Comparison of ENCODE assay signal across 29 cellular contexts in the genomic region with DNA sequence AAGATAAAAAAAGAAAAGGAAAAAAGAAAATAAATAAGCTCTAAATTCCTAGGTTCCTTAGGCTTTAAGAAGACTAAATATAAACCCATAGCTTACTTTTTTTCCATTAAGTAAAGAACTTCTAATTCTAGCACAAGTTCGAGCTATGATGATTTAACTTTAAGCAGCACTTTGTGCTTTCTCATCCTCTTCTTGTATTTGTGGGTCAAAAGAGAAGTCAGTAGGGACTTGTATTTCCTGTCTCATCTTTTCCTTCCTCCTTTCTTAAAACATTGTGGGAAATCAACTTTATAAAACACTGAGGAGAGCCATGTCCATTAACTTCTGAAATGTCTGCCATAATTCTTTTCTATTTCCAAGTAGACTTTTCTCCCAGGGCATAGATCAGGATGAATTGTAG.
DNase-seq lines count a peak whose midpoint lies in the region; ATAC-seq and TF ChIP-seq lines count a peak whose summit lies in the region.
"Had no signal": no experiment of that assay in that cellular context is flagged by ENCODE, and none has a peak within 500 bp of the region (broad histone marks: within the 10 kb centered on the region; RNA-seq: fewer than 3 reads in every experiment).

No MANE protein-coding gene starts in this region.

- H3F3A ChIP-seq in smooth muscle cell (ENCODE audit: low read depth) = no peaks in the 10 kb centered on the region

- H3K4me2 ChIP-seq in smooth muscle cell = no peak overlapping the region

- no peaks in the 10 kb centered on the region for H4K20me1 ChIP-seq in smooth muscle cell (ENCODE audit: low read depth)

- no peak for TF ChIP-seq CTCF in heart right ventricle (IDR thresholded peaks at IDR 0.05)
- no peak for TF ChIP-seq CTCF in right atrium auricular region (IDR thresholded peaks at IDR 0.05)
- no peak for TF ChIP-seq CTCF in smooth muscle cell (IDR thresholded peaks at IDR 0.05; ENCODE audit: borderline replicate concordance, insufficient read depth, poor library complexity, severe bottlenecking)

- DNase-seq in heart right ventricle (no peak), right atrium auricular region (ENCODE audit: low spot score) (no peak), SK-N-MC (ENCODE audit: low read depth, low spot score) (no peak), left ventricle myocardium superior (no peak), smooth muscle cell (lab: John Stamatoyannopoulos, UW; ENCODE audit: unreplicated experiment) (no peak), aorta (no peak), NCI-H1436 (lab: John Stamatoyannopoulos, UW) (no peak)
- DNase-seq: activated CD8-positive, alpha-beta T cell treated with anti-CD3 and anti-CD28 coated beads for 36 hours; Calu3; caudate nucleus; cortex of kidney; DMS79 treated with DMSO at 0.1 percent for 48 hours; effector memory CD8-positive, alpha-beta T cell; hippocampal formation; immature natural killer cell; midbrain; naive thymus-derived CD4-positive, alpha-beta T cell; NCI-H146; NCI-H446 treated with DMSO at 0.1 percent for 48 hours; nucleus accumbens; stimulated activated CD4-positive, alpha-beta T cell treated with anti-CD3 and anti-CD28 coated beads, Interleukin-12 subunit alpha, Interleukin-12 subunit beta, amount 100 ng/mL, for 4 hours; stimulated activated CD4-positive, alpha-beta T cell treated with anti-CD3 and anti-CD28 coated beads, Interleukin-4, amount 100 ng/mL, for 1 hour; substantia nigra had no signal

- H3K36me3 ChIP-seq in heart right ventricle (no peaks in the 10 kb centered on the region), right atrium auricular region (no peaks in the 10 kb centered on the region), SK-N-MC (ENCODE audit: insufficient read depth, low read length) (no peaks in the 10 kb centered on the region), smooth muscle cell (ENCODE audit: low read depth) (no peaks in the 10 kb centered on the region), aorta (ENCODE audit: control insufficient read depth in 1 of 2, insufficient read depth in 2 of 2, low read length in 1 of 2) (no peaks in the 10 kb centered on the region)
- H3K36me3 ChIP-seq: ascending aorta, HAP-1, upper lobe of left lung had no signal

- H3K9me3 ChIP-seq in heart right ventricle (peaks cover 0 to 5% (median 0%) of the 10 kb centered on the region in 11 donors), right atrium auricular region (no peaks in the 10 kb centered on the region), SK-N-MC (ENCODE audit: low read depth, low read length) (no peaks in the 10 kb centered on the region), smooth muscle cell (replicated peaks; ENCODE audit: low read depth) (no peaks in the 10 kb centered on the region), aorta (ENCODE audit: control insufficient read depth, low read length) (no peaks in the 10 kb centered on the region)
- H3K9me3 ChIP-seq: ascending aorta, HAP-1, upper lobe of left lung had no signal

- 29 to 42% methylated on average over 1 of the region's 1 CpG for WGBS in heart right ventricle, 2 donors
- WGBS in smooth muscle cell (ENCODE audit: low lambda C conversion rate) = 55% methylated on average over 1 of the region's 1 CpG
- WGBS in aorta, 2 donors = 5 to 19% methylated on average over 1 of the region's 1 CpG

- intact Hi-C loops in heart right ventricle (cut with DNase I) (loop anchor here in 1 of 10 donors (2.0 kb wide), 1 partner anchor 31 kb away; no protein-coding TSS in a partner anchor), left ventricle myocardium superior (cut with micrococcal nuclease) (no loop called here), aorta (cut with DNase I) (no loop called here)

- no peak overlapping the region for H3K4me3 ChIP-seq in heart right ventricle
- no peak overlapping the region for H3K4me3 ChIP-seq in right atrium auricular region
- no peak overlapping the region for H3K4me3 ChIP-seq in SK-N-MC
- no peak overlapping the region for H3K4me3 ChIP-seq in smooth muscle cell
- H3K4me3 ChIP-seq in aorta (ENCODE audit: low read length in 2 of 2) = no peak overlapping the region
- H3K4me3 ChIP-seq: ascending aorta, HAP-1, upper lobe of left lung had no signal

- peak overlapping the region in 9 of 10 donors; percentile 38 to 75 (median 60) for H3K27ac ChIP-seq in heart right ventricle
- peak overlapping the region in 1 of 2 donors; percentile 61 for H3K27ac ChIP-seq in right atrium auricular region
- H3K27ac ChIP-seq in SK-N-MC = peak overlapping the region; percentile 47; the same call in 1 of the 2 replicates
- no peak overlapping the region for H3K27ac ChIP-seq in smooth muscle cell (ENCODE audit: low read depth)
- H3K27ac ChIP-seq in aorta (ENCODE audit: low read depth in 1 of 2, low read length in 2 of 2) = no peak overlapping the region
- H3K27ac ChIP-seq: ascending aorta, upper lobe of left lung had no signal

- H3K4me1 ChIP-seq in heart right ventricle (peaks cover 0 to 18% (median 9%) of the 10 kb centered on the region in 9 donors), right atrium auricular region (no peaks in the 10 kb centered on the region), smooth muscle cell (ENCODE audit: low read depth) (no peaks in the 10 kb centered on the region), aorta (ENCODE audit: control insufficient read depth in 1 of 2, insufficient read depth in 2 of 2, low read length in 2 of 2) (no peaks in the 10 kb centered on the region)
- H3K4me1 ChIP-seq: ascending aorta, HAP-1, upper lobe of left lung had no signal

- H3K27me3 ChIP-seq in heart right ventricle (no peaks in the 10 kb centered on the region), right atrium auricular region (no peaks in the 10 kb centered on the region), smooth muscle cell (ENCODE audit: low read depth) (no peaks in the 10 kb centered on the region), aorta (ENCODE audit: control insufficient read depth in 1 of 2, insufficient read depth in 2 of 2, low read length in 1 of 2) (no peaks in the 10 kb centered on the region)
- H3K27me3 ChIP-seq: ascending aorta, upper lobe of left lung had no signal

- H2AFZ ChIP-seq in smooth muscle cell (ENCODE audit: low read depth) = peak overlapping the region; percentile 63

- ATAC-seq in heart right ventricle (peak in 7 of 8 donors; percentile 29 to 87 (median 68)), left ventricle myocardium superior (peak; percentile 56), aorta (ENCODE audit: low FRiP score) (no peak), GM18861 (IDR thresholded peaks at IDR 0.05; ENCODE audit: unreplicated experiment) (no peak)
- ATAC-seq: activated CD8-positive, alpha-beta T cell treated with anti-CD3 and anti-CD28 coated beads for 36 hours; effector memory CD8-positive, alpha-beta T cell; esophagus mucosa; naive thymus-derived CD4-positive, alpha-beta T cell; stimulated activated effector memory CD8-positive, alpha-beta T cell treated with anti-CD3 and anti-CD28 coated beads, Interleukin-12 subunit alpha, Interleukin-12 subunit beta, amount 100 ng/mL, for 72 hours had no signal

- no peaks in the 10 kb centered on the region for H3K79me2 ChIP-seq in smooth muscle cell (ENCODE audit: low read depth)

- no peak overlapping the region for H3K9ac ChIP-seq in SK-N-MC (ENCODE audit: insufficient read length)
- H3K9ac ChIP-seq in smooth muscle cell (ENCODE audit: low read depth) = no peak overlapping the region

Comparison
In these comparisons a context has a peak if more than half of its experiments do, and no peak if none do; other contexts are left out.
1. ATAC-seq: peak in heart right ventricle (7 of 8) and left ventricle myocardium superior (single experiment); none in aorta (single experiment) and GM18861 (single experiment).
2. H3K27ac ChIP-seq: peak in heart right ventricle (9 of 10) and SK-N-MC (single experiment); none in smooth muscle cell (single experiment) and aorta (0 of 2).